Comparison of ENCODE assay signal across 10 cellular contexts in the genomic region with DNA sequence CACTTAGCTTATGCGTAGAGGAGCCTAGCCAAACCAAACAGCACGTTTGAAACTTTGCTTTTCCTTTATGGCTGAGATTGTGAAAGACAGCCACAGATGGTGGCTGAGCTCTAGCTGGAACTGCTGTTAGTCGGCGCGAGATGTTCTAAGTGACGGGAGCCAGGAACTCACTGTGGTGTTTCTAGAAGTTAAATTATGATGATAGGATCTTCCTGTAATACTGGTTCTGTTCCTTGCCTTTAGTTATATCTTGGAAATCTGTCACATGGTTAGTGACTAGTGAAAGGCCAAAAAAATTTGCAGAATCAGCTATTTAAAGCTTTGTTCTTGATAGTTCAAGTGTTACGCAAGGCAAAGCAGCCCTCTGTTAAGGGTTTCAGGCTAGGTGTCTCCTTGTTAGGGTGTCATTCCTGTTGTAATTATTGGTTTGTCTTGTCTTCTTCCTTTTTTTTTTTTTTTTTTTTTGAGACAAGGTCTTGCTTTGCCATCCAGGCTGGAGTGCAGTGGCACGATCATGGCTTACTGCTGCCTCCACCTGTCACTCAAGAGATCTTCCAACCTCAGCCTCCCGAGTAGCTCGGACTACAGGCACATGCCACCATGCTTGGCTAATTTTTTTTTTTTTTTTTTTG. TPM values are rescaled to one million over a fixed set of nuclear protein-coding genes. Genes with fewer than 3 reads are reported as not detected.
A peak's percentile ranks its signal among the peaks of the same experiment; 100 is the strongest.
DNase-seq lines count a peak whose midpoint lies in the region; ATAC-seq and TF ChIP-seq lines count a peak whose summit lies in the region.
"Had no signal": no experiment of that assay in that cellular context is flagged by ENCODE, and none has a peak within 500 bp of the region (broad histone marks: within the 10 kb centered on the region; RNA-seq: fewer than 3 reads in every experiment).

No MANE protein-coding gene starts in this region.

- peaks cover 4% of the 10 kb centered on the region for H3K27me3 Mint-ChIP-seq in activated naive CD8-positive, alpha-beta T cell treated with anti-CD3 and anti-CD28 coated beads for 36 hours

- no peaks in the 10 kb centered on the region for H3K9me3 Mint-ChIP-seq in activated naive CD8-positive, alpha-beta T cell treated with anti-CD3 and anti-CD28 coated beads for 36 hours
- H3K9me3 Mint-ChIP-seq: natural killer cell had no signal

- peak; percentile 42 for ATAC-seq in Right ventricle myocardium superior (ENCODE audit: poor library complexity)
- peak; percentile 77 for ATAC-seq in mucosa of descending colon
- ATAC-seq: natural killer cell had no signal

- TF ChIP-seq CTCF in choroid plexus epithelial cell (conservative IDR thresholded peaks at IDR 0.05; ENCODE audit: low read depth, low read length) = no peak
- TF ChIP-seq CTCF in mucosa of descending colon (IDR thresholded peaks at IDR 0.05) = no peak
- TF ChIP-seq CTCF in GM20000 (IDR thresholded peaks at IDR 0.05; ENCODE audit: extremely low read depth, missing control alignments) = no peak

- no peak overlapping the region for H3K4me3 Mint-ChIP-seq in activated naive CD8-positive, alpha-beta T cell treated with anti-CD3 and anti-CD28 coated beads for 36 hours
- H3K4me3 Mint-ChIP-seq: natural killer cell had no signal

- H3K36me3 ChIP-seq in mucosa of descending colon (ENCODE audit: low read depth) = no peaks in the 10 kb centered on the region
- H3K36me3 ChIP-seq: SJSA1 had no signal

- H3K9me3 ChIP-seq in mucosa of descending colon = no peaks in the 10 kb centered on the region
- H3K9me3 ChIP-seq: SJSA1 had no signal

- intact Hi-C loops in Right ventricle myocardium superior (cut with DNase I) = no loop called here
- intact Hi-C loops in cardiac septum (cut with DNase I) = loop anchor here (10.0 kb wide), 1 partner anchor 106 kb away; no protein-coding TSS in a partner anchor
- intact Hi-C loops in mucosa of descending colon (cut with DNase I, micrococcal nuclease) = no loop called here

- H3K36me3 Mint-ChIP-seq in activated naive CD8-positive, alpha-beta T cell treated with anti-CD3 and anti-CD28 coated beads for 36 hours = peaks cover 2% of the 10 kb centered on the region
- H3K36me3 Mint-ChIP-seq: natural killer cell had no signal

- H3K4me1 Mint-ChIP-seq in activated naive CD8-positive, alpha-beta T cell treated with anti-CD3 and anti-CD28 coated beads for 36 hours = peaks cover 10% of the 10 kb centered on the region
- H3K4me1 Mint-ChIP-seq: natural killer cell had no signal

- H3K4me3 ChIP-seq in choroid plexus epithelial cell (ENCODE audit: low read depth, low read length) (no peak overlapping the region), mucosa of descending colon (no peak overlapping the region)
- H3K4me3 ChIP-seq: SJSA1 had no signal

- H3K4me1 ChIP-seq in mucosa of descending colon (ENCODE audit: low read depth) = peaks cover 8% of the 10 kb centered on the region
- H3K4me1 ChIP-seq: SJSA1 had no signal

- DNase-seq in Right ventricle myocardium superior (peak; percentile 58), cardiac septum (ENCODE audit: low spot score) (no peak), choroid plexus epithelial cell (ENCODE audit: low read depth) (peak; percentile 88), mucosa of descending colon (no peak), GM20000 (ENCODE audit: low spot score) (no peak), RKO (ENCODE audit: low spot score) (no peak), NCI-H510A treated with DMSO at 0.1 percent for 48 hours (lab: John Stamatoyannopoulos, UW) (no peak)
- DNase-seq in activated naive CD8-positive, alpha-beta T cell treated with anti-CD3 and anti-CD28 coated beads for 36 hours = no peak
- DNase-seq: natural killer cell had no signal

- no peak overlapping the region for H3K27ac Mint-ChIP-seq in activated naive CD8-positive, alpha-beta T cell treated with anti-CD3 and anti-CD28 coated beads for 36 hours
- H3K27ac Mint-ChIP-seq: natural killer cell had no signal

RNA-seq across cellular contexts. Expression of a gene that starts 22.6 kb away (rescaled TPM):
- total RNA-seq in Right ventricle myocardium superior (147 TPM), cardiac septum (163 TPM), mucosa of descending colon (10 to 100 TPM; 27.1 to 72.8 (median 47.9) TPM)
- total RNA-seq in activated naive CD8-positive, alpha-beta T cell treated with anti-CD3 and anti-CD28 coated beads for 36 hours = 100 to 1,000 TPM; 129 TPM

Comparison
In these comparisons a context has a peak if more than half of its experiments do, and no peak if none do; other contexts are left out.
1. DNase-seq: peak in Right ventricle myocardium superior (single experiment) and choroid plexus epithelial cell (single experiment); none in cardiac septum (single experiment), mucosa of descending colon (0 of 3), GM20000 (single experiment), RKO (single experiment), activated naive CD8-positive, alpha-beta T cell treated with anti-CD3 and anti-CD28 coated beads for 36 hours (single experiment) and NCI-H510A treated with DMSO at 0.1 percent for 48 hours (single experiment).